ENCODE assay signal across 2 cellular contexts in genomic region chr6:27685278-27685677, GRCh38.
TF ChIP-seq lines count a peak whose summit lies in the region.

No MANE protein-coding gene starts in this region.

TF ChIP-seq in HepG2, 621 proteins besides CTCF, POLR2A, EP300 and RAD21:
- no peak for TF ChIP-seq ZFP91 (CRISPR knock-in tag; IDR thresholded peaks at IDR 0.05; ENCODE audit: borderline replicate concordance)
- TF ChIP-seq MNT (IDR thresholded peaks at IDR 0.05) = peak; percentile 97

TF ChIP-seq in GM12878, 131 proteins besides CTCF, POLR2A, EP300 and RAD21 (continued from another document):
- TF ChIP-seq USF2 (IDR thresholded peaks at IDR 0.05; ENCODE audit: borderline replicate concordance, low read depth, low read length) (no peak), RUNX3 (IDR thresholded peaks at IDR 0.05; ENCODE audit: low read length) (peak; percentile 41; the same call in 1 of the 2 replicates), SKIL (IDR thresholded peaks at IDR 0.05; ENCODE audit: low read depth, poor library complexity, severe bottlenecking) (peak; percentile 22)
